In genomic region chr12:10288989-10289388, GRCh38 we compare ENCODE assay signal across 32 cellular contexts. TPM values are rescaled to one million over a fixed set of nuclear protein-coding genes. Genes with fewer than 3 reads are reported as not detected.
DNase-seq lines count a peak whose midpoint lies in the region; ATAC-seq, FAIRE-seq and TF ChIP-seq lines count a peak whose summit lies in the region.
"Had no signal": no experiment of that assay in that cellular context is flagged by ENCODE, and none has a peak within 500 bp of the region (broad histone marks: within the 10 kb centered on the region; RNA-seq: fewer than 3 reads in every experiment).

No MANE protein-coding gene starts in this region.

- no peak overlapping the region for H3K27ac ChIP-seq in Panc1 (ENCODE audit: low read length)
- H3K27ac ChIP-seq: adrenal gland, body of pancreas, gastroesophageal sphincter, hepatocyte, neural progenitor cell, right atrium auricular region, RWPE1, upper lobe of left lung had no signal

- H3K4me3 ChIP-seq in Panc1 (ENCODE audit: low read depth in 2 of 2, low read length in 2 of 2), result no peak overlapping the region
- H3K4me3 ChIP-seq: adrenal gland, body of pancreas, gastroesophageal sphincter, HAP-1, hepatocyte, neural progenitor cell, right atrium auricular region, smooth muscle cell, upper lobe of left lung had no signal

- no peaks in the 10 kb centered on the region for H3K27me3 ChIP-seq in Panc1 (ENCODE audit: control insufficient read depth, insufficient read depth, low read length)
- H3K27me3 ChIP-seq: adrenal gland, body of pancreas, gastroesophageal sphincter, hepatocyte, neural progenitor cell, right atrium auricular region, upper lobe of left lung had no signal

- BruUV-seq in Panc1 (replicated peaks; lab: Mats Ljungman, UMichigan), result no TSS peak

- H3K4me3 Mint-ChIP-seq in stimulated activated effector memory CD8-positive, alpha-beta T cell treated with anti-CD3 and anti-CD28 coated beads, Interleukin-12 subunit alpha, Interleukin-12 subunit beta, amount 100 ng/mL, for 72 hours, result peak overlapping the region; percentile 43
- H3K4me3 Mint-ChIP-seq: neural progenitor cell had no signal

- peak overlapping the region; percentile 70 for H3K27ac Mint-ChIP-seq in stimulated activated effector memory CD8-positive, alpha-beta T cell treated with anti-CD3 and anti-CD28 coated beads, Interleukin-12 subunit alpha, Interleukin-12 subunit beta, amount 100 ng/mL, for 72 hours
- H3K27ac Mint-ChIP-seq: neural progenitor cell had no signal

- no peaks in the 10 kb centered on the region for H3K9me3 ChIP-seq in Panc1 (ENCODE audit: control insufficient read depth, insufficient read depth, low read depth, low read length)
- H3K9me3 ChIP-seq: adrenal gland, body of pancreas, gastroesophageal sphincter, HAP-1, right atrium auricular region, upper lobe of left lung had no signal

- no peak for TF ChIP-seq POLR2A in GM12891 (IDR thresholded peaks at IDR 0.05; ENCODE audit: low read depth, low read length)

- peaks cover 53% of the 10 kb centered on the region for H3K4me1 Mint-ChIP-seq in stimulated activated effector memory CD8-positive, alpha-beta T cell treated with anti-CD3 and anti-CD28 coated beads, Interleukin-12 subunit alpha, Interleukin-12 subunit beta, amount 100 ng/mL, for 72 hours
- H3K4me1 Mint-ChIP-seq: neural progenitor cell had no signal

- in situ Hi-C loops in Panc1 (cut with HindIII; ENCODE audit: low pct_unique_long_range_greater_than_20kb, low sequenced_read_pairs), result no loop called here

- peak; percentile 2 for DNase-seq in GM12891 (ENCODE audit: insufficient read length, low spot score)
- peak; percentile 8 for DNase-seq in GM20000 (ENCODE audit: low spot score)
- DNase-seq in Panc1 (ENCODE audit: low read depth, low spot score), result no peak
- peak in 1 of 2 donors; percentile 66 for DNase-seq in stimulated activated effector memory CD8-positive, alpha-beta T cell treated with anti-CD3 and anti-CD28 coated beads, Interleukin-12 subunit alpha, Interleukin-12 subunit beta, amount 100 ng/mL, for 72 hours (ENCODE audit: low spot score in 2 of 2)
- DNase-seq in GM03348 (ENCODE audit: low spot score), result no peak
- DNase-seq in GF-D8 (lab: John Stamatoyannopoulos, UW), result no peak
- DNase-seq: activated CD4-positive, alpha-beta T cell treated with anti-CD3 and anti-CD28 coated beads, Interleukin-2, amount 50 U/mL, for 48 hours; activated gamma-delta T cell; adrenal gland; body of pancreas; C1 segment of cervical spinal cord; Calu3; cerebellar nuclear complex; Karpas-422; left colon; mammary epithelial cell; stimulated activated CD4-positive, alpha-beta T cell treated with anti-CD3 and anti-CD28 coated beads, Interleukin-1b, Interleukin-23, amount 100 ng/mL, for 48 hours; stimulated activated CD8-positive, alpha-beta memory T cell treated with anti-CD3 and anti-CD28 coated beads, Interleukin-4, amount 100 ng/mL, for 48 hours; T-helper 1 cell; upper lobe of left lung had no signal

- CTCF ChIA-PET in Panc1 (lab: Charles Lee), result no interaction called here

- no peaks in the 10 kb centered on the region for H3K9me3 Mint-ChIP-seq in stimulated activated effector memory CD8-positive, alpha-beta T cell treated with anti-CD3 and anti-CD28 coated beads, Interleukin-12 subunit alpha, Interleukin-12 subunit beta, amount 100 ng/mL, for 72 hours
- H3K9me3 Mint-ChIP-seq: neural progenitor cell had no signal

- intact Hi-C loops in Panc1 (cut with micrococcal nuclease; ENCODE audit: unreplicated experiment), result no loop called here

- no peak for TF ChIP-seq CTCF in GM20000 (IDR thresholded peaks at IDR 0.05; ENCODE audit: extremely low read depth, missing control alignments)
- no peak for TF ChIP-seq CTCF in Panc1 (IDR thresholded peaks at IDR 0.05)

- H3K36me3 ChIP-seq in Panc1 (ENCODE audit: control insufficient read depth, insufficient read depth, low read length), result no peaks in the 10 kb centered on the region
- H3K36me3 ChIP-seq: adrenal gland, gastroesophageal sphincter, HAP-1, neural progenitor cell, right atrium auricular region, upper lobe of left lung had no signal

- POLR2A ChIA-PET in Panc1 (lab: Charles Lee), result no interaction called here

- peaks cover 16% of the 10 kb centered on the region for H3K36me3 Mint-ChIP-seq in stimulated activated effector memory CD8-positive, alpha-beta T cell treated with anti-CD3 and anti-CD28 coated beads, Interleukin-12 subunit alpha, Interleukin-12 subunit beta, amount 100 ng/mL, for 72 hours
- H3K36me3 Mint-ChIP-seq: neural progenitor cell had no signal

- FAIRE-seq in GM12891 (lab: Jason Lieb, UNC), result no peak
- FAIRE-seq: endothelial cell of umbilical vein, TTC549 had no signal

- ATAC-seq in Panc1, result peak; percentile 45; the same call in 1 of the 2 replicates
- peak; percentile 67 for ATAC-seq in stimulated activated effector memory CD8-positive, alpha-beta T cell treated with anti-CD3 and anti-CD28 coated beads, Interleukin-12 subunit alpha, Interleukin-12 subunit beta, amount 100 ng/mL, for 72 hours
- ATAC-seq in HG03196 (IDR thresholded peaks at IDR 0.05; ENCODE audit: unreplicated experiment), result no peak
- ATAC-seq: body of pancreas, gastroesophageal sphincter, left colon had no signal

- H3K4me1 ChIP-seq in Panc1 (ENCODE audit: control insufficient read depth, insufficient read depth, low read length), result no peaks in the 10 kb centered on the region
- H3K4me1 ChIP-seq: adrenal gland, body of pancreas, gastroesophageal sphincter, HAP-1, neural progenitor cell, right atrium auricular region, upper lobe of left lung had no signal

TF ChIP-seq in GM12891, 5 proteins besides CTCF, POLR2A, EP300 and RAD21:
- TF ChIP-seq POU2F2 (IDR thresholded peaks at IDR 0.05; ENCODE audit: low read depth, low read length) (no peak), PAX5 (IDR thresholded peaks at IDR 0.05; ENCODE audit: insufficient read depth, low read length, severe bottlenecking) (no peak), POLR2AphosphoS5 (IDR thresholded peaks at IDR 0.05; ENCODE audit: low read depth, low read length) (no peak), SPI1 (IDR thresholded peaks at IDR 0.05; ENCODE audit: low read depth, low read length) (peak; percentile 55)

RNA-seq across cellular contexts. Expression of gene KLRD1, which starts 18.7 kb away (rescaled TPM):
- 0.33 TPM for polyA plus RNA-seq in GM12891 (2012; ENCODE audit: low read depth, missing spikeins)
- total RNA-seq in Panc1 (2021; ENCODE audit: unreplicated experiment), result not detected
- not detected for polyA plus RNA-seq in Panc1 (2012; ENCODE audit: insufficient read length)
- total RNA-seq: NCI-H460, SK-MEL-5 had no signal
- polyA plus RNA-seq: mammary epithelial cell had no signal

Comparison
In these comparisons a context has a peak if more than half of its experiments do, and no peak if none do; other contexts are left out.
1. DNase-seq: peak in GM12891 (single experiment) and GM20000 (single experiment); none in Panc1 (single experiment), GM03348 (single experiment) and GF-D8 (single experiment).